ENCODE assay signal across 8 cellular contexts in the genomic region with DNA sequence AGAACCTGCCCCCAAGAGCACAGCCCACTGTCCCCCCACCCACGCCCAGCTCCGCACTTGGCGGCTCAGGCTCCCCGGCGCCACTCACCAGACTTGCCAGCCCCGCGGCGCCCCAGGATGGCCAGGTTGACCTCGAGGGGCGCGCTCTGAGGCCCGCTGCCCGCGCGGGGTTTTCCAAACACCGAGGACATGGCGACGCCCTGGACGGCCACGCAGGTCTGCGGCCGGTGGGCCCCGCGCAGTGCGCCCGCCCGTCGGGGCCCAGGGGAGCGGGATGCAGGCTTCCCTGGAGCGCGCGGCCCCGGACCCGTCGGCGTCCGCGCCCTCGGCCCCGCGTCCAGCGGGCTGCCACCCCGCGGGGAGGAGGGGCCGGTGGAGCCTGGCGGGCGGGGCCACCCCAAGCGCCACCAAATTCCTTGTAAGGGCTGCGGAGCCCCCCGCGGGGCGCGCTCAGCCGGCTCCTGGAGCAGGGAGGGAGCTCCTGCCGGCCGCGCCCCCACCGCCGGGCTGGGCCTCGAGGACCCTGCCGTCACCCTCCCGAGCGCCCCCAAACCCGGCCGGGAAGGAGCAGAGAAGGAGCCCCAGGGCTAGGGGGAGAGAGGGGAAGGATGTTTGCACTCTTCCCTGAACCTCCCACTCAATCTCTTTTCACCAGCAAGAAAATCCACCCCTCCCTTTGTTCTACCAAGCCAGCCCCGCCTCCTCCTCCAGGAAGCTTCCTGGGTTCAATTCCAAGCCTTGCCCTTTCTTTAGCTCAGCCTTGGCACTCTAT. TPM values are rescaled to one million over a fixed set of nuclear protein-coding genes. Genes with fewer than 3 reads are reported as not detected.
DNase-seq lines count a peak whose midpoint lies in the region; ATAC-seq, FAIRE-seq and TF ChIP-seq lines count a peak whose summit lies in the region.

A gene with protein sequence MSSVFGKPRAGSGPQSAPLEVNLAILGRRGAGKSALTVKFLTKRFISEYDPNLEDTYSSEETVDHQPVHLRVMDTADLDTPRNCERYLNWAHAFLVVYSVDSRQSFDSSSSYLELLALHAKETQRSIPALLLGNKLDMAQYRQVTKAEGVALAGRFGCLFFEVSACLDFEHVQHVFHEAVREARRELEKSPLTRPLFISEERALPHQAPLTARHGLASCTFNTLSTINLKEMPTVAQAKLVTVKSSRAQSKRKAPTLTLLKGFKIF (minus strand): TSS at position 347 of the 772 bp plus-strand sequence. CDS start 156 bp downstream, at position 191.

- peak within 1 kb of the TSS; percentile 77 for H3K27ac Mint-ChIP-seq in chondrocyte (ENCODE audit: unreplicated experiment)

- no peak within 1 kb of the TSS for H3K9ac ChIP-seq in smooth muscle cell (ENCODE audit: low read depth)

- H3K36me3 ChIP-seq in smooth muscle cell (ENCODE audit: low read depth), result no peaks in the 10 kb centered on the region

- H2AFZ ChIP-seq in smooth muscle cell (ENCODE audit: low read depth), result no peak within 1 kb of the TSS

- WGBS in smooth muscle cell (ENCODE audit: low lambda C conversion rate), result 6% methylated on average over 57 of the region's 66 CpGs

- H3K9me3 Mint-ChIP-seq in chondrocyte (ENCODE audit: low read depth), result no peaks in the 10 kb centered on the region

- H3K4me3 ChIP-seq in HFF-Myc (replicated peaks; ENCODE audit: low read depth, low read length), result peak within 1 kb of the TSS; percentile 40
- H3K4me3 ChIP-seq in smooth muscle cell, result peak within 1 kb of the TSS; percentile 45

- H3K4me2 ChIP-seq in smooth muscle cell, result peak within 1 kb of the TSS; percentile 83

- H3K4me1 ChIP-seq in smooth muscle cell (ENCODE audit: low read depth), result peaks cover 27% of the 10 kb centered on the region

- peaks cover 4% of the 10 kb centered on the region for H4K20me1 ChIP-seq in smooth muscle cell (ENCODE audit: low read depth)

- no peak for TF ChIP-seq POLR2A in GM18505 (IDR thresholded peaks at IDR 0.05; ENCODE audit: borderline replicate concordance, extremely low read depth, insufficient read depth, insufficient read length)

- DNase-seq in HFF-Myc (ENCODE audit: extremely low read depth, low read depth), result no peak
- DNase-seq in chondrocyte (ENCODE audit: low spot score), result no peak
- DNase-seq in smooth muscle cell (lab: John Stamatoyannopoulos, UW; ENCODE audit: unreplicated experiment), result no peak
- DNase-seq in dedifferentiated amniotic fluid mesenchymal stem cell (ENCODE audit: extremely low spot score), result no peak
- no peak for DNase-seq in RCC 7860 (ENCODE audit: low spot score)

- peak within 1 kb of the TSS; percentile 84 for H3K27ac ChIP-seq in layer of hippocampus (ENCODE audit: low read depth, low read length)
- peak within 1 kb of the TSS; percentile 71 for H3K27ac ChIP-seq in smooth muscle cell (ENCODE audit: low read depth)

- peaks cover 4% of the 10 kb centered on the region for H3K79me2 ChIP-seq in smooth muscle cell (ENCODE audit: low read depth)

- FAIRE-seq in RCC 7860 (lab: Jason Lieb, UNC), result no peak

- H3K4me3 Mint-ChIP-seq in chondrocyte (ENCODE audit: unreplicated experiment), result peak within 1 kb of the TSS; percentile 78

- H3F3A ChIP-seq in smooth muscle cell (ENCODE audit: low read depth), result peaks cover 9% of the 10 kb centered on the region

- no peaks in the 10 kb centered on the region for H3K27me3 Mint-ChIP-seq in chondrocyte (ENCODE audit: low read depth)

- ATAC-seq in GM18505 (IDR thresholded peaks at IDR 0.05; ENCODE audit: unreplicated experiment) (no peak), GM19351 (IDR thresholded peaks at IDR 0.05; ENCODE audit: unreplicated experiment) (no peak)

- no peaks in the 10 kb centered on the region for H3K9me3 ChIP-seq in smooth muscle cell (replicated peaks; ENCODE audit: low read depth)

- no peak for TF ChIP-seq CTCF in HFF-Myc (IDR thresholded peaks at IDR 0.05; ENCODE audit: low read depth, low read length, missing control alignments)
- no peak for TF ChIP-seq CTCF in chondrocyte (IDR thresholded peaks at IDR 0.05)
- no peak for TF ChIP-seq CTCF in smooth muscle cell (IDR thresholded peaks at IDR 0.05; ENCODE audit: borderline replicate concordance, insufficient read depth, poor library complexity, severe bottlenecking)

- H3K4me1 Mint-ChIP-seq in chondrocyte (ENCODE audit: low read depth), result peaks cover 74% of the 10 kb centered on the region

- peaks cover 2% of the 10 kb centered on the region for H3K27me3 ChIP-seq in layer of hippocampus (ENCODE audit: control insufficient read depth, insufficient read depth, low read length)
- no peaks in the 10 kb centered on the region for H3K27me3 ChIP-seq in smooth muscle cell (ENCODE audit: low read depth)

- no peaks in the 10 kb centered on the region for H3K36me3 Mint-ChIP-seq in chondrocyte (ENCODE audit: low read depth)

RNA-seq across cellular contexts. Expression of the gene that starts here (rescaled TPM):
- total RNA-seq in chondrocyte, result 1.7 to 13.1 TPM (median 12.7 TPM) in 3 replicates
- 8.7 and 11.8 TPM in 2 replicates for total RNA-seq in smooth muscle cell
- 14.6 and 15.0 TPM in 2 replicates for polyA plus RNA-seq in smooth muscle cell
